ENCODE assay signal across 1 cellular context in genomic region chrX:19760841-19761512, GRCh38.
TF ChIP-seq lines count a peak whose summit lies in the region.

No MANE protein-coding gene starts in this region.

TF ChIP-seq in GM12878, 131 proteins besides CTCF, POLR2A, EP300 and RAD21:
- TF ChIP-seq SREBF2 (IDR thresholded peaks at IDR 0.05; ENCODE audit: low read length) (no peak), NR2C2 (IDR thresholded peaks at IDR 0.05; ENCODE audit: borderline replicate concordance, control insufficient read depth, insufficient read length, low read depth) (no peak), NR2C1 (IDR thresholded peaks at IDR 0.05) (no peak), ZNF274 (IDR thresholded peaks at IDR 0.05; ENCODE audit: insufficient read depth, insufficient read length) (no peak), PML (IDR thresholded peaks at IDR 0.05; ENCODE audit: low read length) (no peak), YY1 (IDR thresholded peaks at IDR 0.05; ENCODE audit: low read depth, low read length) (no peak), CEBPZ (IDR thresholded peaks at IDR 0.05; ENCODE audit: low read depth, low read length) (no peak), TCF7 (IDR thresholded peaks at IDR 0.05; ENCODE audit: borderline replicate concordance) (no peak), SMAD5 (IDR thresholded peaks at IDR 0.05; ENCODE audit: low read depth) (no peak), HDAC6 (IDR thresholded peaks at IDR 0.05; ENCODE audit: unreplicated experiment) (no peak), ZNF687 (IDR thresholded peaks at IDR 0.05) (no peak), SMC3 (IDR thresholded peaks at IDR 0.05; ENCODE audit: borderline replicate concordance, low read length) (no peak), NR2F1 (conservative IDR thresholded peaks at IDR 0.05) (no peak), MEF2B (IDR thresholded peaks at IDR 0.05; ENCODE audit: partially characterized antibody, poor library complexity, severe bottlenecking) (no peak), PRDM15 (CRISPR knock-in tag; IDR thresholded peaks at IDR 0.05) (no peak), ZNF24 (IDR thresholded peaks at IDR 0.05) (no peak)
